In genomic region chr5:54844905-54845566, GRCh38 we compare ENCODE assay signal across 8 cellular contexts.
A peak's percentile ranks its signal among the peaks of the same experiment; 100 is the strongest.
DNase-seq lines count a peak whose midpoint lies in the region; ATAC-seq and TF ChIP-seq lines count a peak whose summit lies in the region.

No MANE protein-coding gene starts in this region.

- H3K4me1 ChIP-seq in liver (ENCODE audit: control insufficient read depth in 4 of 4, insufficient read depth in 4 of 4, low read length in 3 of 4), result peaks cover 0 to 3% (median under 1%) of the 10 kb centered on the region in 4 donors

- TF ChIP-seq RAD21 in liver (IDR thresholded peaks at IDR 0.05), result peak; percentile 89 to 90

- no peaks in the 10 kb centered on the region for H3K9me3 ChIP-seq in liver (ENCODE audit: control insufficient read depth in 4 of 4, low read length in 3 of 4)

- H3K9ac ChIP-seq in liver (ENCODE audit: low read depth in 1 of 2, low read length in 2 of 2), result peak overlapping the region; percentile 64 to 70

- no peaks in the 10 kb centered on the region for H3K36me3 ChIP-seq in liver (ENCODE audit: control insufficient read depth in 4 of 4, insufficient read depth in 3 of 4, low read depth in 1 of 4, low read length in 3 of 4)

- no peaks in the 10 kb centered on the region for H3K27me3 ChIP-seq in liver (ENCODE audit: control insufficient read depth in 4 of 4, insufficient read depth in 4 of 4, low read length in 3 of 4)

- TF ChIP-seq CTCF in cardiac fibroblast (IDR thresholded peaks at IDR 0.05; ENCODE audit: low read depth, low read length) (peak; percentile 22), liver (IDR thresholded peaks at IDR 0.05; ENCODE audit: low read depth, low read length, missing input control) (peak; percentile 62)

- WGBS in liver, result 20% methylated on average over 6 of the region's 6 CpGs

- H3K27ac ChIP-seq in liver (ENCODE audit: low read depth in 1 of 2, low read length in 2 of 2) (no peak overlapping the region), temporal lobe (ENCODE audit: low read depth, low read length) (peak overlapping the region; percentile 27)

- DNase-seq in SIG-M5 treated with dmso at 0.1 percent for 504 hours (lab: John Stamatoyannopoulos, UW; ENCODE audit: unreplicated experiment) (peak; percentile 57), SIG-M5 (lab: John Stamatoyannopoulos, UW) (no peak), NCI-H345 (lab: John Stamatoyannopoulos, UW) (peak; percentile 17), cardiac fibroblast (ENCODE audit: low read depth in 2 of 2) (peak; percentile 83)

- H3K4me3 ChIP-seq in cardiac fibroblast (replicated peaks in 1 of 2; ENCODE audit: low read depth in 2 of 2, low read length in 2 of 2) (no peak overlapping the region), liver (ENCODE audit: low read depth in 1 of 3, low read length in 3 of 3) (peak overlapping the region; percentile 25 to 40 (median 26))

- ATAC-seq in GM18520 (IDR thresholded peaks at IDR 0.05; ENCODE audit: unreplicated experiment), result no peak
- no peak for ATAC-seq in HG02884 (IDR thresholded peaks at IDR 0.05; ENCODE audit: unreplicated experiment)

TF ChIP-seq in liver, 16 proteins besides CTCF, POLR2A, EP300 and RAD21:
- TF ChIP-seq HNF4G (IDR thresholded peaks at IDR 0.05), result no peak
- no peak for TF ChIP-seq TAF1 (conservative IDR thresholded peaks at IDR 0.05)
- no peak for TF ChIP-seq SP1 (IDR thresholded peaks at IDR 0.05)
- TF ChIP-seq GABPA (IDR thresholded peaks at IDR 0.05 in 1 of 2, conservative IDR thresholded peaks at IDR 0.05 in 1 of 2), result no peak
- no peak for TF ChIP-seq FOXA1 (IDR thresholded peaks at IDR 0.05)
- TF ChIP-seq RXRA (IDR thresholded peaks at IDR 0.05), result no peak
- no peak for TF ChIP-seq REST (IDR thresholded peaks at IDR 0.05)
- no peak for TF ChIP-seq ATF3 (IDR thresholded peaks at IDR 0.05)
- TF ChIP-seq JUND (IDR thresholded peaks at IDR 0.05), result no peak
- TF ChIP-seq MAX (IDR thresholded peaks at IDR 0.05), result no peak
- no peak for TF ChIP-seq YY1 (IDR thresholded peaks at IDR 0.05)
- no peak for TF ChIP-seq NR2F2 (IDR thresholded peaks at IDR 0.05)
- no peak for TF ChIP-seq HNF4A (conservative IDR thresholded peaks at IDR 0.05)
- no peak for TF ChIP-seq ZBTB33 (IDR thresholded peaks at IDR 0.05)

Comparison
In these comparisons a context has a peak if more than half of its experiments do, and no peak if none do; other contexts are left out.
1. H3K4me3 ChIP-seq: peak in liver (3 of 3); none in cardiac fibroblast (0 of 2).